ENCODE assay signal across 17 cellular contexts in the genomic region with DNA sequence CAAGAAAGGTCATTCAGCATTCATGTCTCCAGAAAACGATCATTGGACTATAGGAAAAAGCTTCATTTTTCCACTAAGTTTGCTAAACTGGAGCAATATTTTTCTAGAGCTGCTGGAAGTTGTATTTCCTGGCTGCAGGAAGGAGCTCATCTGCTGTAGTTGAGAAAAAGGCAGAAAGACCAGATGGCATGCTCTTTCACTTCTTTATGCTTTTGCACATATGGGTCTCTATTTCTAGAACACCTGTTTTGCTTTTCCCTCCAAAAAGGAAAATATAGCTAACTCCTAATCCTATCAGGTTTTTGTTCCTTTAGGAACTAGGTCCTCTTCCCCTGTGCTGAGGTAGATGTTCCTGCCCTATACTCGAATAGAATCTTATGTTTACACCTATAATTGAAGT.
A peak's percentile ranks its signal among the peaks of the same experiment; 100 is the strongest.
DNase-seq lines count a peak whose midpoint lies in the region.
"Had no signal": no experiment of that assay in that cellular context is flagged by ENCODE, and none has a peak within 500 bp of the region (broad histone marks: within the 10 kb centered on the region; RNA-seq: fewer than 3 reads in every experiment).

No MANE protein-coding gene starts in this region.

- no peak overlapping the region for H3K27ac Mint-ChIP-seq in T-helper 2 cell treated with Interferon-gamma antibody and Interleukin-4, amounts not matched to agents 5 μg/mL and 100 μg/mL, for 36 hours
- H3K27ac Mint-ChIP-seq: B cell; CD8-positive, alpha-beta T cell; HFFc6 had no signal

- H3K4me3 Mint-ChIP-seq in T-helper 2 cell treated with Interferon-gamma antibody and Interleukin-4, amounts not matched to agents 5 μg/mL and 100 μg/mL, for 36 hours = no peak overlapping the region
- H3K4me3 Mint-ChIP-seq: B cell; CD8-positive, alpha-beta T cell; HFFc6 had no signal

- DNase-seq in DMS 273 treated with DMSO at 0.1 percent for 48 hours (lab: John Stamatoyannopoulos, UW) (peak; percentile 70), NCI-H2171 (lab: John Stamatoyannopoulos, UW) (peak; percentile 72), NCI-H524 treated with DMSO at 0.1 percent for 48 hours (lab: John Stamatoyannopoulos, UW) (peak; percentile 78), cerebellum (ENCODE audit: low spot score) (peak; percentile 54), Ammon's horn (ENCODE audit: low spot score) (no peak), anterior cingulate cortex (lab: John Stamatoyannopoulos, UW) (no peak)
- DNase-seq in stimulated activated CD4-positive, alpha-beta T cell treated with anti-CD3 and anti-CD28 coated beads, Interleukin-4, amount 100 ng/mL, for 4 hours = no peak
- DNase-seq in T-helper 2 cell treated with Interferon-gamma antibody and Interleukin-4, amounts not matched to agents 5 μg/mL and 100 μg/mL, for 36 hours (ENCODE audit: low spot score) = no peak
- DNase-seq: 8988T; Calu3; CD8-positive, alpha-beta T cell; GDM1; GOT3; H7; HFFc6; IMR-90 had no signal

- H3K9me3 Mint-ChIP-seq in T-helper 2 cell treated with Interferon-gamma antibody and Interleukin-4, amounts not matched to agents 5 μg/mL and 100 μg/mL, for 36 hours = peaks cover 6% of the 10 kb centered on the region
- H3K9me3 Mint-ChIP-seq: HFFc6 had no signal

- peaks cover 25% of the 10 kb centered on the region for H3K27me3 Mint-ChIP-seq in T-helper 2 cell treated with Interferon-gamma antibody and Interleukin-4, amounts not matched to agents 5 μg/mL and 100 μg/mL, for 36 hours (ENCODE audit: low read depth)

- H3K4me1 Mint-ChIP-seq in T-helper 2 cell treated with Interferon-gamma antibody and Interleukin-4, amounts not matched to agents 5 μg/mL and 100 μg/mL, for 36 hours (ENCODE audit: low read depth) = no peaks in the 10 kb centered on the region
- H3K4me1 Mint-ChIP-seq: B cell had no signal

- no peaks in the 10 kb centered on the region for H3K36me3 Mint-ChIP-seq in T-helper 2 cell treated with Interferon-gamma antibody and Interleukin-4, amounts not matched to agents 5 μg/mL and 100 μg/mL, for 36 hours (ENCODE audit: low read depth)
- H3K36me3 Mint-ChIP-seq: CD8-positive, alpha-beta T cell had no signal

Comparison
In these comparisons a context has a peak if more than half of its experiments do, and no peak if none do; other contexts are left out.
1. DNase-seq: peak in DMS 273 treated with DMSO at 0.1 percent for 48 hours (single experiment), NCI-H2171 (single experiment), NCI-H524 treated with DMSO at 0.1 percent for 48 hours (single experiment) and cerebellum (single experiment); none in stimulated activated CD4-positive, alpha-beta T cell treated with anti-CD3 and anti-CD28 coated beads, Interleukin-4, amount 100 ng/mL, for 4 hours (0 of 2), Ammon's horn (single experiment), anterior cingulate cortex (0 of 58) and T-helper 2 cell treated with Interferon-gamma antibody and Interleukin-4, amounts not matched to agents 5 μg/mL and 100 μg/mL, for 36 hours (single experiment).